3 cellular contexts compared by ENCODE assay signal in the genomic region with DNA sequence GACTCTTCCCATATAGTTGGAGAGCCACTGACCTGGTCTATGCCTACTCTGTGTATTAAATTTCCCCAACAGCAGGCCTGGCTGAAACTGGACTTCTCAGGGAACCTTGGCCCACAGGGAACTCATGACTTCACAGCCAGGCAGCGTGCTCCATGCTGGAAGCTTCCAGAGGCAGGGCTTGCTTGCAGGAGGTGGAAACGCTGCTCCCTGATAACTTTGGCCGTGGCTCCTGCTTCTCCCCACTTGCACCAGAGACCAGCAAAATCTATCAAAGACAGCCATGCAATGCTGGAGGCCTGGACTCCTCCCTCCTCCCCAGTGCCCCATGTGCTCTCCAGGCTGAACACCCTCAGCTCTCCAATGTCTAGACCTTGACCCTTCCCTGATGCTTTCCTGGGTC.
TF ChIP-seq lines count a peak whose summit lies in the region.

No MANE protein-coding gene starts in this region.

TF ChIP-seq in HepG2, 621 proteins besides CTCF, POLR2A, EP300 and RAD21:
- TF ChIP-seq FOSL1 (CRISPR knock-in tag; IDR thresholded peaks at IDR 0.05; ENCODE audit: borderline replicate concordance) (no peak), ZNF263 (CRISPR knock-in tag; IDR thresholded peaks at IDR 0.05) (peak; percentile 77)

TF ChIP-seq in H1, 55 proteins besides CTCF, POLR2A, EP300 and RAD21:
- TF ChIP-seq MAFK (IDR thresholded peaks at IDR 0.05; ENCODE audit: low read depth, low read length) (no peak), CEBPB (IDR thresholded peaks at IDR 0.05; ENCODE audit: low read depth, low read length) (no peak), RNF2 (IDR thresholded peaks at IDR 0.05; ENCODE audit: borderline replicate concordance, low read depth, low read length, missing control alignments, poor library complexity, severe bottlenecking) (no peak), ASH2L (IDR thresholded peaks at IDR 0.05; ENCODE audit: low read length) (no peak), KDM5A (IDR thresholded peaks at IDR 0.05; ENCODE audit: low read length) (no peak), JUND (IDR thresholded peaks at IDR 0.05; ENCODE audit: low read length) (no peak), TAF1 (IDR thresholded peaks at IDR 0.05; ENCODE audit: low read depth, low read length) (no peak), SP2 (IDR thresholded peaks at IDR 0.05; ENCODE audit: low read length) (no peak), GTF2F1 (IDR thresholded peaks at IDR 0.05; ENCODE audit: borderline replicate concordance, low read depth, low read length) (no peak)
TF ChIP-seq in H1: peak in this region for 0.

TF ChIP-seq in GM12891, 5 proteins besides CTCF, POLR2A, EP300 and RAD21:
- TF ChIP-seq SPI1 (IDR thresholded peaks at IDR 0.05; ENCODE audit: low read depth, low read length) (no peak), POLR2AphosphoS5 (IDR thresholded peaks at IDR 0.05; ENCODE audit: low read depth, low read length) (no peak), TAF1 (IDR thresholded peaks at IDR 0.05; ENCODE audit: low read depth, low read length) (no peak), PAX5 (IDR thresholded peaks at IDR 0.05; ENCODE audit: insufficient read depth, low read length, severe bottlenecking) (no peak), POU2F2 (IDR thresholded peaks at IDR 0.05; ENCODE audit: low read depth, low read length) (no peak)
